Comparison of ENCODE assay signal across 12 cellular contexts in genomic region chr2:12074884-12075217, GRCh38.
DNase-seq lines count a peak whose midpoint lies in the region; ATAC-seq, FAIRE-seq and TF ChIP-seq lines count a peak whose summit lies in the region.
"Had no signal": no experiment of that assay in that cellular context is flagged by ENCODE, and none has a peak within 500 bp of the region (broad histone marks: within the 10 kb centered on the region; RNA-seq: fewer than 3 reads in every experiment).

No MANE protein-coding gene starts in this region.

- H3K79me2 ChIP-seq in GM23338 (replicated peaks; ENCODE audit: insufficient read depth) (no peaks in the 10 kb centered on the region), Loucy (ENCODE audit: insufficient read depth, low read length) (no peaks in the 10 kb centered on the region)

- H3K27me3 ChIP-seq in GM23338 (ENCODE audit: insufficient read depth) (no peaks in the 10 kb centered on the region), Loucy (ENCODE audit: insufficient read depth, low read length, poor library complexity, severe bottlenecking) (no peaks in the 10 kb centered on the region)
- H3K27me3 ChIP-seq: BLaER1 had no signal

- FAIRE-seq in D721Med (lab: Jason Lieb, UNC): no peak
- FAIRE-seq: HTR-8/SVneo had no signal

- H3K36me3 ChIP-seq in GM23338 (ENCODE audit: insufficient read depth) (no peaks in the 10 kb centered on the region), Loucy (ENCODE audit: insufficient read depth, low read length) (no peaks in the 10 kb centered on the region)
- H3K36me3 ChIP-seq: BLaER1 had no signal

- H4K20me1 ChIP-seq in GM23338 (replicated peaks; ENCODE audit: insufficient read depth): no peaks in the 10 kb centered on the region
- H4K20me1 ChIP-seq in Loucy (ENCODE audit: insufficient read depth, low read length, poor library complexity, severe bottlenecking): no peaks in the 10 kb centered on the region
- H4K20me1 ChIP-seq: BLaER1 had no signal

- H3K4me1 Mint-ChIP-seq in GM23338: peaks cover 6% of the 10 kb centered on the region
- no peaks in the 10 kb centered on the region for H3K4me1 Mint-ChIP-seq in activated CD4-positive, alpha-beta memory T cell treated with anti-CD3 and anti-CD28 coated beads, Interleukin-2, amount 10 ng/mL, durations not matched to agents 7 days and 5 days

- H3K36me3 Mint-ChIP-seq in GM23338 (ENCODE audit: low read depth): no peaks in the 10 kb centered on the region; the same call in 2 of the 3 replicates
- no peaks in the 10 kb centered on the region for H3K36me3 Mint-ChIP-seq in activated CD4-positive, alpha-beta memory T cell treated with anti-CD3 and anti-CD28 coated beads, Interleukin-2, amount 10 ng/mL, durations not matched to agents 7 days and 5 days (ENCODE audit: low read depth)

- no peak overlapping the region for H3K27ac ChIP-seq in GM23338 (ENCODE audit: low read depth)
- H3K27ac ChIP-seq: BLaER1 had no signal

- H3K4me1 ChIP-seq in GM23338 (ENCODE audit: insufficient read depth) (no peaks in the 10 kb centered on the region; the same call in 1 of the 2 replicates), Loucy (ENCODE audit: insufficient read depth, low read length, poor library complexity, severe bottlenecking) (peaks cover 51% of the 10 kb centered on the region)

- peak overlapping the region; percentile 23 for H3K9ac ChIP-seq in Loucy (ENCODE audit: low read depth, low read length, poor library complexity, severe bottlenecking)
- H3K9ac ChIP-seq: BLaER1 had no signal

- no peaks in the 10 kb centered on the region for H3K27me3 Mint-ChIP-seq in GM23338 (ENCODE audit: insufficient read depth, low read depth, poor library complexity)
- peaks cover 4% of the 10 kb centered on the region for H3K27me3 Mint-ChIP-seq in activated CD4-positive, alpha-beta memory T cell treated with anti-CD3 and anti-CD28 coated beads, Interleukin-2, amount 10 ng/mL, durations not matched to agents 7 days and 5 days

- H3K4me2 ChIP-seq in GM23338 (no peak overlapping the region), Loucy (ENCODE audit: low read depth, low read length, poor library complexity, severe bottlenecking) (peak overlapping the region; percentile 62)
- H3K4me2 ChIP-seq: BLaER1 had no signal

- POLR2A ChIA-PET in activated CD4-positive, alpha-beta memory T cell treated with anti-CD3 and anti-CD28 coated beads, Interleukin-2, amount 10 ng/mL, durations not matched to agents 7 days and 5 days (lab: Charles Lee): no interaction called here

- ATAC-seq in GM23338: no peak

- H3F3A ChIP-seq in GM23338 (replicated peaks; ENCODE audit: low read depth) (no peaks in the 10 kb centered on the region), Loucy (ENCODE audit: low read depth) (peaks cover 9% of the 10 kb centered on the region; the same call in 1 of the 2 replicates)

- no peak overlapping the region for H3K4me3 ChIP-seq in GM23338
- H3K4me3 ChIP-seq in Loucy (ENCODE audit: low read length, poor library complexity, severe bottlenecking): no peak overlapping the region
- H3K4me3 ChIP-seq: BLaER1 had no signal

- no peak overlapping the region for H3K4me3 Mint-ChIP-seq in GM23338
- H3K4me3 Mint-ChIP-seq in activated CD4-positive, alpha-beta memory T cell treated with anti-CD3 and anti-CD28 coated beads, Interleukin-2, amount 10 ng/mL, durations not matched to agents 7 days and 5 days: no peak overlapping the region
- H3K4me3 Mint-ChIP-seq: HFFc6 had no signal

- H3K9me3 Mint-ChIP-seq in GM23338: peaks cover 2% of the 10 kb centered on the region; the same call in 1 of the 3 replicates
- no peaks in the 10 kb centered on the region for H3K9me3 Mint-ChIP-seq in activated CD4-positive, alpha-beta memory T cell treated with anti-CD3 and anti-CD28 coated beads, Interleukin-2, amount 10 ng/mL, durations not matched to agents 7 days and 5 days
- H3K9me3 Mint-ChIP-seq: HFFc6 had no signal

- no peak for TF ChIP-seq CTCF in GM23338 (conservative IDR thresholded peaks at IDR 0.05; ENCODE audit: low read depth in 2 of 2)
- no peak for TF ChIP-seq CTCF in Loucy (conservative IDR thresholded peaks at IDR 0.05; ENCODE audit: low read length)
- TF ChIP-seq CTCF in D721Med (IDR thresholded peaks at IDR 0.05; ENCODE audit: insufficient read depth, missing control alignments): no peak

- no peaks in the 10 kb centered on the region for H3K9me3 ChIP-seq in Loucy (ENCODE audit: insufficient read depth, low read depth, low read length)

- 0 out of 2 replicates have a peak overlapping the region, but pooled peaks have one; percentile 36 for H3K27ac Mint-ChIP-seq in GM23338
- H3K27ac Mint-ChIP-seq in activated CD4-positive, alpha-beta memory T cell treated with anti-CD3 and anti-CD28 coated beads, Interleukin-2, amount 10 ng/mL, durations not matched to agents 7 days and 5 days: no peak overlapping the region
- H3K27ac Mint-ChIP-seq: HFFc6 had no signal

- H2AFZ ChIP-seq in GM23338 (no peak overlapping the region), Loucy (ENCODE audit: low read length) (no peak overlapping the region)

- DNase-seq in GM23338 (ENCODE audit: low spot score): no peak
- DNase-seq in fibroblast of peridontal ligament (ENCODE audit: extremely low read depth): peak; percentile 43
- no peak for DNase-seq in NCI-H187 (lab: John Stamatoyannopoulos, UW)
- no peak for DNase-seq in D721Med (ENCODE audit: insufficient read length, low spot score)
- DNase-seq in activated CD4-positive, alpha-beta memory T cell treated with anti-CD3 and anti-CD28 coated beads, Interleukin-2, amount 10 ng/mL, durations not matched to agents 7 days and 5 days: no peak
- DNase-seq: AML-193, DMS 273 treated with DMSO at 0.1 percent for 48 hours, HCEC 1CT, HFFc6 had no signal

- CTCF ChIA-PET in activated CD4-positive, alpha-beta memory T cell treated with anti-CD3 and anti-CD28 coated beads, Interleukin-2, amount 10 ng/mL, durations not matched to agents 7 days and 5 days (lab: Charles Lee): no interaction called here

- H3K9me2 ChIP-seq in GM23338 (ENCODE audit: insufficient read depth): peaks cover 23% of the 10 kb centered on the region
- no peaks in the 10 kb centered on the region for H3K9me2 ChIP-seq in Loucy (replicated peaks; ENCODE audit: low read depth, low read length)

TF ChIP-seq in GM23338, 12 proteins besides CTCF, POLR2A, EP300 and RAD21:
- TF ChIP-seq EZH2 (IDR thresholded peaks at IDR 0.05; ENCODE audit: low read depth, unreplicated experiment) (no peak), STAT1 (IDR thresholded peaks at IDR 0.05; ENCODE audit: unreplicated experiment) (no peak), POLR2AphosphoS5 (IDR thresholded peaks at IDR 0.05; ENCODE audit: low read depth) (no peak)
